Comparison of ENCODE assay signal across 11 cellular contexts in the genomic region with DNA sequence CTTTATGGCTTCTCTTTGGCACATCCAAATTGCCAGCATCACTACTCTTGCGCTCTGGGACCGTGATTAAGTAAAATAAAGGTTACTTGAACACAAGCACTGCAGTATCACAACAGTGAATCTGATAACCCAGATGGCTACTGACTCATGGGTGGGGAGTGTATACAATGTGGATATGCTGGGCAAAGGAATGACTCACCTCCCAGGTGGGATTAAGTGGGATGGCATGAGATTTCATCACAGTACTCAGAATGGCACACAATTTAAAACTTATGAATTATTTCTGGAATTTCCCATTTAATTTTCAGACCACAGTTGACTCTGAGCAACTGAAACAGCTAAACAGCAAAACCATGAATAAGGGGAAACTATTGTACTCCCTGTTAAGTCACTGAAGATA. TPM values are rescaled to one million over a fixed set of nuclear protein-coding genes. Genes with fewer than 3 reads are reported as not detected.
DNase-seq lines count a peak whose midpoint lies in the region; ATAC-seq and TF ChIP-seq lines count a peak whose summit lies in the region.
"Had no signal": no experiment of that assay in that cellular context is flagged by ENCODE, and none has a peak within 500 bp of the region (broad histone marks: within the 10 kb centered on the region; RNA-seq: fewer than 3 reads in every experiment).

No MANE protein-coding gene starts in this region.

- peaks cover 16% of the 10 kb centered on the region for H3K36me3 Mint-ChIP-seq in WTC11

- in situ Hi-C loops in KBM-7 (cut with MboI; ENCODE audit: low pct_unique_long_range_greater_than_20kb, low sequenced_read_pairs) = no loop called here

- H3K27ac Mint-ChIP-seq in stimulated activated naive CD8-positive, alpha-beta T cell treated with anti-CD3 and anti-CD28 coated beads, Interleukin-15, amount 100 ng/mL, for 72 hours = peak overlapping the region in 1 of 2 donors; percentile 49
- H3K27ac Mint-ChIP-seq in WTC11 = no peak overlapping the region
- H3K27ac Mint-ChIP-seq: T-cell had no signal

- H3K4me1 ChIP-seq in A673 (ENCODE audit: insufficient read depth, low read length, poor library complexity, severe bottlenecking) = peaks cover 13% of the 10 kb centered on the region

- no TSS peak for BruUV-seq in A673 (replicated peaks; lab: Mats Ljungman, UMichigan)

- CTCF ChIA-PET in WTC11 (lab: Charles Lee) (interaction anchor here (0.6 kb wide), 1 partner anchor 162 kb away, joined by 3 read pairs; no protein-coding TSS in a partner anchor), A673 (lab: Charles Lee) (no interaction called here)

- DNase-seq in stimulated activated CD4-positive, alpha-beta T cell treated with anti-CD3 and anti-CD28 coated beads, Interleukin-15, amount 100 ng/mL, for 24 hours = peak; percentile 32
- no peak for DNase-seq in stimulated activated CD4-positive, alpha-beta T cell treated with anti-CD3 and anti-CD28 coated beads, Interleukin-12 subunit alpha, Interleukin-12 subunit beta, amount 100 ng/mL, for 4 hours
- DNase-seq in RPMI7951 (ENCODE audit: low read depth) = peak; percentile 77
- DNase-seq in stimulated activated naive CD8-positive, alpha-beta T cell treated with anti-CD3 and anti-CD28 coated beads, Interleukin-15, amount 100 ng/mL, for 72 hours = peak in 1 of 2 donors; percentile 39
- no peak for DNase-seq in WTC11 (ENCODE audit: low spot score)
- no peak for DNase-seq in A673 (ENCODE audit: low spot score)
- DNase-seq in KBM-7 = no peak
- DNase-seq: NCI-H1417 treated with DMSO at 0.1 percent for 48 hours, T-cell had no signal

- H3K27me3 ChIP-seq in A673 (replicated peaks; ENCODE audit: insufficient read depth, low read depth, low read length, poor library complexity) = no peaks in the 10 kb centered on the region
- H3K27me3 ChIP-seq: ascending aorta had no signal

- H3K4me3 ChIP-seq in A673 (ENCODE audit: low read depth, low read length, poor library complexity, severe bottlenecking) = no peak overlapping the region
- H3K4me3 ChIP-seq: ascending aorta had no signal

- POLR2A ChIA-PET in WTC11 (lab: Charles Lee) = no interaction called here
- POLR2A ChIA-PET in A673 (lab: Charles Lee; ENCODE audit: low non-redundant PET) = no interaction called here

- no peaks in the 10 kb centered on the region for H3K9me3 Mint-ChIP-seq in stimulated activated naive CD8-positive, alpha-beta T cell treated with anti-CD3 and anti-CD28 coated beads, Interleukin-15, amount 100 ng/mL, for 72 hours
- no peaks in the 10 kb centered on the region for H3K9me3 Mint-ChIP-seq in WTC11
- H3K9me3 Mint-ChIP-seq: T-cell had no signal

- ATAC-seq in esophagus mucosa (peak; percentile 61), WTC11 (no peak)
- peak; percentile 62 for ATAC-seq in stimulated activated naive CD8-positive, alpha-beta T cell treated with anti-CD3 and anti-CD28 coated beads, Interleukin-15, amount 100 ng/mL, for 72 hours
- ATAC-seq: T-cell had no signal

- no peaks in the 10 kb centered on the region for H3K27me3 Mint-ChIP-seq in stimulated activated naive CD8-positive, alpha-beta T cell treated with anti-CD3 and anti-CD28 coated beads, Interleukin-15, amount 100 ng/mL, for 72 hours
- H3K27me3 Mint-ChIP-seq in WTC11 (ENCODE audit: low read depth) = no peaks in the 10 kb centered on the region
- H3K27me3 Mint-ChIP-seq: T-cell had no signal

- intact Hi-C loops in A673 (cut with micrococcal nuclease; ENCODE audit: unreplicated experiment) = no loop called here

- H3K4me3 Mint-ChIP-seq in stimulated activated naive CD8-positive, alpha-beta T cell treated with anti-CD3 and anti-CD28 coated beads, Interleukin-15, amount 100 ng/mL, for 72 hours = no peak overlapping the region
- no peak overlapping the region for H3K4me3 Mint-ChIP-seq in WTC11
- H3K4me3 Mint-ChIP-seq: T-cell had no signal

- peaks cover 43% of the 10 kb centered on the region for H3K4me1 Mint-ChIP-seq in stimulated activated naive CD8-positive, alpha-beta T cell treated with anti-CD3 and anti-CD28 coated beads, Interleukin-15, amount 100 ng/mL, for 72 hours
- peaks cover 10% of the 10 kb centered on the region for H3K4me1 Mint-ChIP-seq in WTC11

- no peak overlapping the region for H3K27ac ChIP-seq in A673 (ENCODE audit: low read depth, low read length, poor library complexity, severe bottlenecking)
- H3K27ac ChIP-seq: ascending aorta had no signal

- peaks cover 38% of the 10 kb centered on the region for H3K36me3 ChIP-seq in A673 (ENCODE audit: insufficient read depth, low read length, poor library complexity, severe bottlenecking)

- no peaks in the 10 kb centered on the region for H3K9me3 ChIP-seq in A673 (ENCODE audit: low read depth, low read length, poor library complexity, severe bottlenecking)
- H3K9me3 ChIP-seq: ascending aorta had no signal

- TF ChIP-seq CTCF in WTC11 (IDR thresholded peaks at IDR 0.05) (no peak), A673 (conservative IDR thresholded peaks at IDR 0.05; ENCODE audit: low read depth, low read length) (no peak)

TF ChIP-seq in WTC11, 78 proteins besides CTCF, POLR2A, EP300 and RAD21:
- TF ChIP-seq CREM (CRISPR knock-in tag; IDR thresholded peaks at IDR 0.05) = no peak
- no peak for TF ChIP-seq ZNF671 (CRISPR knock-in tag; IDR thresholded peaks at IDR 0.05)
- TF ChIP-seq NR2C2 (CRISPR knock-in tag; IDR thresholded peaks at IDR 0.05) = no peak
- no peak for TF ChIP-seq PRRX2 (CRISPR knock-in tag; IDR thresholded peaks at IDR 0.05)
- no peak for TF ChIP-seq ESRRA (CRISPR knock-in tag; IDR thresholded peaks at IDR 0.05; ENCODE audit: borderline replicate concordance)
- TF ChIP-seq ATF1 (CRISPR knock-in tag; IDR thresholded peaks at IDR 0.05) = no peak
- TF ChIP-seq HMGA2 (CRISPR knock-in tag; IDR thresholded peaks at IDR 0.05) = no peak
- no peak for TF ChIP-seq ZNF396 (CRISPR knock-in tag; IDR thresholded peaks at IDR 0.05; ENCODE audit: borderline replicate concordance)
- TF ChIP-seq ZNF317 (CRISPR knock-in tag; IDR thresholded peaks at IDR 0.05; ENCODE audit: borderline replicate concordance, low read depth) = no peak
- no peak for TF ChIP-seq SMAD4 (CRISPR knock-in tag; IDR thresholded peaks at IDR 0.05)
- no peak for TF ChIP-seq ZNF416 (CRISPR knock-in tag; IDR thresholded peaks at IDR 0.05)
- no peak for TF ChIP-seq KAT7 (CRISPR knock-in tag; IDR thresholded peaks at IDR 0.05; ENCODE audit: borderline replicate concordance)
- TF ChIP-seq RORB (CRISPR knock-in tag; IDR thresholded peaks at IDR 0.05) = no peak
- TF ChIP-seq, protein P1, sequence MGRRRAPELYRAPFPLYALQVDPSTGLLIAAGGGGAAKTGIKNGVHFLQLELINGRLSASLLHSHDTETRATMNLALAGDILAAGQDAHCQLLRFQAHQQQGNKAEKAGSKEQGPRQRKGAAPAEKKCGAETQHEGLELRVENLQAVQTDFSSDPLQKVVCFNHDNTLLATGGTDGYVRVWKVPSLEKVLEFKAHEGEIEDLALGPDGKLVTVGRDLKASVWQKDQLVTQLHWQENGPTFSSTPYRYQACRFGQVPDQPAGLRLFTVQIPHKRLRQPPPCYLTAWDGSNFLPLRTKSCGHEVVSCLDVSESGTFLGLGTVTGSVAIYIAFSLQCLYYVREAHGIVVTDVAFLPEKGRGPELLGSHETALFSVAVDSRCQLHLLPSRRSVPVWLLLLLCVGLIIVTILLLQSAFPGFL (CRISPR knock-in tag; IDR thresholded peaks at IDR 0.05; ENCODE audit: borderline replicate concordance) = no peak
- TF ChIP-seq, protein P2, sequence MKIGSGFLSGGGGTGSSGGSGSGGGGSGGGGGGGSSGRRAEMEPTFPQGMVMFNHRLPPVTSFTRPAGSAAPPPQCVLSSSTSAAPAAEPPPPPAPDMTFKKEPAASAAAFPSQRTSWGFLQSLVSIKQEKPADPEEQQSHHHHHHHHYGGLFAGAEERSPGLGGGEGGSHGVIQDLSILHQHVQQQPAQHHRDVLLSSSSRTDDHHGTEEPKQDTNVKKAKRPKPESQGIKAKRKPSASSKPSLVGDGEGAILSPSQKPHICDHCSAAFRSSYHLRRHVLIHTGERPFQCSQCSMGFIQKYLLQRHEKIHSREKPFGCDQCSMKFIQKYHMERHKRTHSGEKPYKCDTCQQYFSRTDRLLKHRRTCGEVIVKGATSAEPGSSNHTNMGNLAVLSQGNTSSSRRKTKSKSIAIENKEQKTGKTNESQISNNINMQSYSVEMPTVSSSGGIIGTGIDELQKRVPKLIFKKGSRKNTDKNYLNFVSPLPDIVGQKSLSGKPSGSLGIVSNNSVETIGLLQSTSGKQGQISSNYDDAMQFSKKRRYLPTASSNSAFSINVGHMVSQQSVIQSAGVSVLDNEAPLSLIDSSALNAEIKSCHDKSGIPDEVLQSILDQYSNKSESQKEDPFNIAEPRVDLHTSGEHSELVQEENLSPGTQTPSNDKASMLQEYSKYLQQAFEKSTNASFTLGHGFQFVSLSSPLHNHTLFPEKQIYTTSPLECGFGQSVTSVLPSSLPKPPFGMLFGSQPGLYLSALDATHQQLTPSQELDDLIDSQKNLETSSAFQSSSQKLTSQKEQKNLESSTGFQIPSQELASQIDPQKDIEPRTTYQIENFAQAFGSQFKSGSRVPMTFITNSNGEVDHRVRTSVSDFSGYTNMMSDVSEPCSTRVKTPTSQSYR (CRISPR knock-in tag; IDR thresholded peaks at IDR 0.05) = no peak

RNA-seq across cellular contexts. Expression of gene GFM2, which starts 4.3 kb away (rescaled TPM):
- total RNA-seq in RPMI7951 (2014; rRNA removed; shearing (Covaris generic)) = 33.8 and 34.2 TPM in 2 replicates
- total RNA-seq in esophagus mucosa = 13.9 TPM
- 27.8 to 31.6 TPM (median 29.2 TPM) in 3 replicates for total RNA-seq in WTC11 (2021)
- 36.0 and 36.3 TPM in 2 replicates for total RNA-seq in A673 (2021)

RNA-seq across cellular contexts. Expression of gene NSA2, which starts 4.5 kb away (rescaled TPM):
- 70.5 and 88.6 TPM in 2 replicates for total RNA-seq in RPMI7951 (2014; rRNA removed; shearing (Covaris generic))
- total RNA-seq in esophagus mucosa (39.6 TPM), WTC11 (2021) (65.5 to 75.6 TPM (median 68.8 TPM) in 3 replicates), A673 (2021) (76.8 and 111 TPM in 2 replicates)

Comparison
In these comparisons a context has a peak if more than half of its experiments do, and no peak if none do; other contexts are left out.
1. DNase-seq: peak in stimulated activated CD4-positive, alpha-beta T cell treated with anti-CD3 and anti-CD28 coated beads, Interleukin-15, amount 100 ng/mL, for 24 hours (single experiment) and RPMI7951 (single experiment); none in stimulated activated CD4-positive, alpha-beta T cell treated with anti-CD3 and anti-CD28 coated beads, Interleukin-12 subunit alpha, Interleukin-12 subunit beta, amount 100 ng/mL, for 4 hours (single experiment), WTC11 (single experiment), A673 (single experiment) and KBM-7 (single experiment).